ENCODE assay signal across 1 cellular context in genomic region chr3:121545049-121545563, GRCh38.
TF ChIP-seq lines count a peak whose summit lies in the region.

No MANE protein-coding gene starts in this region.

TF ChIP-seq in HCT116, 20 proteins besides CTCF, POLR2A, EP300 and RAD21 (continued from another document):
- TF ChIP-seq ZBTB33 (IDR thresholded peaks at IDR 0.05; ENCODE audit: extremely low read depth, insufficient replicate concordance, low read length) (no peak), ZNF274 (IDR thresholded peaks at IDR 0.05; ENCODE audit: low read depth, low read length) (no peak), ATF3 (IDR thresholded peaks at IDR 0.05) (no peak)
